ENCODE assay signal across 2 cellular contexts in genomic region chr10:73084209-73084608, GRCh38.
A peak's percentile ranks its signal among the peaks of the same experiment; 100 is the strongest.
TF ChIP-seq lines count a peak whose summit lies in the region.

No MANE protein-coding gene starts in this region.

TF ChIP-seq in HEK293, 187 proteins besides CTCF, POLR2A, EP300 and RAD21:
- TF ChIP-seq ZNF121 (tag by site-specific recombination; IDR thresholded peaks at IDR 0.05) (peak; percentile 81), INSM2 (tag by site-specific recombination; IDR thresholded peaks at IDR 0.05) (no peak)

TF ChIP-seq in IMR-90, 13 proteins besides CTCF, POLR2A, EP300 and RAD21:
- TF ChIP-seq, protein P1, sequence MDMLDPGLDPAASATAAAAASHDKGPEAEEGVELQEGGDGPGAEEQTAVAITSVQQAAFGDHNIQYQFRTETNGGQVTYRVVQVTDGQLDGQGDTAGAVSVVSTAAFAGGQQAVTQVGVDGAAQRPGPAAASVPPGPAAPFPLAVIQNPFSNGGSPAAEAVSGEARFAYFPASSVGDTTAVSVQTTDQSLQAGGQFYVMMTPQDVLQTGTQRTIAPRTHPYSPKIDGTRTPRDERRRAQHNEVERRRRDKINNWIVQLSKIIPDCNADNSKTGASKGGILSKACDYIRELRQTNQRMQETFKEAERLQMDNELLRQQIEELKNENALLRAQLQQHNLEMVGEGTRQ (IDR thresholded peaks at IDR 0.05; ENCODE audit: low read depth, low read length): no peak
- TF ChIP-seq, protein P2, sequence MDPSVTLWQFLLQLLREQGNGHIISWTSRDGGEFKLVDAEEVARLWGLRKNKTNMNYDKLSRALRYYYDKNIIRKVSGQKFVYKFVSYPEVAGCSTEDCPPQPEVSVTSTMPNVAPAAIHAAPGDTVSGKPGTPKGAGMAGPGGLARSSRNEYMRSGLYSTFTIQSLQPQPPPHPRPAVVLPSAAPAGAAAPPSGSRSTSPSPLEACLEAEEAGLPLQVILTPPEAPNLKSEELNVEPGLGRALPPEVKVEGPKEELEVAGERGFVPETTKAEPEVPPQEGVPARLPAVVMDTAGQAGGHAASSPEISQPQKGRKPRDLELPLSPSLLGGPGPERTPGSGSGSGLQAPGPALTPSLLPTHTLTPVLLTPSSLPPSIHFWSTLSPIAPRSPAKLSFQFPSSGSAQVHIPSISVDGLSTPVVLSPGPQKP (IDR thresholded peaks at IDR 0.05; ENCODE audit: borderline replicate concordance, low read depth, low read length): no peak
- TF ChIP-seq FOS (IDR thresholded peaks at IDR 0.05; ENCODE audit: low read depth, low read length) (no peak), RFX5 (IDR thresholded peaks at IDR 0.05; ENCODE audit: low read depth, low read length) (no peak), NFE2L2 (IDR thresholded peaks at IDR 0.05; ENCODE audit: low read depth, low read length) (no peak)
